In genomic region chr18:2824865-2825264, GRCh38 we compare ENCODE assay signal across 15 cellular contexts. TPM values are rescaled to one million over a fixed set of nuclear protein-coding genes. Genes with fewer than 3 reads are reported as not detected.
DNase-seq lines count a peak whose midpoint lies in the region; ATAC-seq and TF ChIP-seq lines count a peak whose summit lies in the region.
"Had no signal": no experiment of that assay in that cellular context is flagged by ENCODE, and none has a peak within 500 bp of the region (broad histone marks: within the 10 kb centered on the region; RNA-seq: fewer than 3 reads in every experiment).

No MANE protein-coding gene starts in this region.

- H3K27me3 ChIP-seq in lung (ENCODE audit: control insufficient read depth, insufficient read depth) (no peaks in the 10 kb centered on the region), stomach (no peaks in the 10 kb centered on the region)
- H3K27me3 ChIP-seq: BLaER1 had no signal

- H3K4me3 ChIP-seq in lung (no peak overlapping the region), stomach (no peak overlapping the region)
- H3K4me3 ChIP-seq: BLaER1, HAP-1 had no signal

- H3K4me1 ChIP-seq in lung (ENCODE audit: control insufficient read depth in 2 of 2, insufficient read depth in 2 of 2, low read length in 2 of 2) (peaks cover 0 to 2% of the 10 kb centered on the region in 2 donors), stomach (no peaks in the 10 kb centered on the region)
- H3K4me1 ChIP-seq: BLaER1 had no signal

- peak; percentile 51 for ATAC-seq in esophagus mucosa
- ATAC-seq in lung (ENCODE audit: insufficient read depth, low FRiP score), result no peak
- ATAC-seq in GM21423 (IDR thresholded peaks at IDR 0.05; ENCODE audit: unreplicated experiment), result no peak
- ATAC-seq: CD8-positive, alpha-beta T cell had no signal

- no peak for TF ChIP-seq POLR2A in stomach (IDR thresholded peaks at IDR 0.05)

- DNase-seq in ELF-1 (ENCODE audit: low read depth, low spot score), result peak; percentile 37
- peak; percentile 14 for DNase-seq in lung (ENCODE audit: low spot score)
- no peak for DNase-seq in MV-4-11 (lab: John Stamatoyannopoulos, UW)
- DNase-seq in stomach, result no peak
- DNase-seq: CD4-positive, CD25-positive, alpha-beta regulatory T cell; CD8-positive, alpha-beta T cell; DMS 273 treated with DMSO at 0.1 percent for 48 hours; DMS79; GOT3; HFFc6 had no signal

- H3K9me3 ChIP-seq in lung (ENCODE audit: control insufficient read depth in 2 of 2, insufficient read depth in 1 of 2, low read length in 1 of 2) (peaks cover 0 to 1% of the 10 kb centered on the region in 2 donors), stomach (no peaks in the 10 kb centered on the region)
- H3K9me3 ChIP-seq: BLaER1, HAP-1 had no signal

- H3K27ac ChIP-seq in lung (ENCODE audit: low read depth in 1 of 2, low read length in 1 of 2), result no peak overlapping the region
- no peak overlapping the region for H3K27ac ChIP-seq in stomach
- H3K27ac ChIP-seq: BLaER1, C4-2B had no signal

- TF ChIP-seq CTCF in lung (IDR thresholded peaks at IDR 0.05; ENCODE audit: control extremely low read depth, extremely low read depth), result no peak
- no peak for TF ChIP-seq CTCF in stomach (IDR thresholded peaks at IDR 0.05)

- H3K36me3 ChIP-seq in lung (ENCODE audit: control insufficient read depth in 2 of 2, insufficient read depth in 2 of 2, low read length in 2 of 2) (no peaks in the 10 kb centered on the region), stomach (no peaks in the 10 kb centered on the region)
- H3K36me3 ChIP-seq: BLaER1, HAP-1 had no signal

- 83 to 92% methylated on average over 5 of the region's 5 CpGs for WGBS in lung, 2 donors
- WGBS in stomach, 5 donors, result 84 to 96% (median 87%) methylated on average over 5 of the region's 5 CpGs

- intact Hi-C loops in stomach (cut with DNase I; ENCODE audit: low total_unique reads), result no loop called here

- no peak for TF ChIP-seq EP300 in stomach (IDR thresholded peaks at IDR 0.05)

RNA-seq across cellular contexts. Expression of gene EMILIN2, which starts 21.9 kb away (rescaled TPM):
- 1.4 TPM for total RNA-seq in esophagus mucosa
- total RNA-seq in lung, result 10 to 100 TPM; 13.9 to 63.2 TPM
- polyA plus RNA-seq in lung, result 10 to 100 TPM; 13.5 to 58.0 TPM
- total RNA-seq in stomach, result 100 to 1,000 TPM in 1 of 5 donors, 10 to 100 TPM in 1, 1 to 10 TPM in 3; 5.2 to 120 (median 8.8) TPM
- polyA plus RNA-seq in stomach, result 1 to 10 TPM; 2.0 to 4.3 (median 3.9) TPM

Comparison
In these comparisons a context has a peak if more than half of its experiments do, and no peak if none do; other contexts are left out.
1. DNase-seq: peak in ELF-1 (single experiment) and lung (single experiment); none in MV-4-11 (single experiment) and stomach (single experiment).